ENCODE assay signal across 9 cellular contexts in genomic region chr18:62325806-62326645, GRCh38. TPM values are rescaled to one million over a fixed set of nuclear protein-coding genes. Genes with fewer than 3 reads are reported as not detected.
A peak's percentile ranks its signal among the peaks of the same experiment; 100 is the strongest.
DNase-seq lines count a peak whose midpoint lies in the region; ATAC-seq and TF ChIP-seq lines count a peak whose summit lies in the region.
"Had no signal": no experiment of that assay in that cellular context is flagged by ENCODE, and none has a peak within 500 bp of the region (broad histone marks: within the 10 kb centered on the region; RNA-seq: fewer than 3 reads in every experiment).

No MANE protein-coding gene starts in this region.

- 6 to 10% (median 8%) methylated on average over 27 to 45 of the region's 45 CpGs for WGBS in spleen, 5 donors

- no peak for TF ChIP-seq POLR2A in spleen (IDR thresholded peaks at IDR 0.05)

- H3K9me3 ChIP-seq in iPS-18a (ENCODE audit: control insufficient read depth, low read depth, low read length) (no peaks in the 10 kb centered on the region), spleen (no peaks in the 10 kb centered on the region)

- ATAC-seq in GM19438 (IDR thresholded peaks at IDR 0.05; ENCODE audit: low read depth, unreplicated experiment) (peak; percentile 23), GM18517 (IDR thresholded peaks at IDR 0.05; ENCODE audit: unreplicated experiment) (no peak)
- ATAC-seq in activated naive CD8-positive, alpha-beta T cell treated with anti-CD3 and anti-CD28 coated beads, Interleukin-2, amount 10 ng/mL, durations not matched to agents 7 days and 5 days (ENCODE audit: low read depth) = no peak

- H3K36me3 Mint-ChIP-seq in CD14-positive monocyte = peaks cover 13 to 22% of the 10 kb centered on the region in 2 donors
- H3K36me3 Mint-ChIP-seq in activated naive CD8-positive, alpha-beta T cell treated with anti-CD3 and anti-CD28 coated beads, Interleukin-2, amount 10 ng/mL, durations not matched to agents 7 days and 5 days = peaks cover 5% of the 10 kb centered on the region

- peak overlapping the region; percentile 50 for H3K9ac ChIP-seq in iPS-18a (ENCODE audit: low read length)

- H3K4me3 ChIP-seq in iPS-18a (ENCODE audit: low read length) = peak overlapping the region; percentile 74
- H3K4me3 ChIP-seq in spleen = peak overlapping the region; percentile 33 to 75 (median 51)

- POLR2A ChIA-PET in activated naive CD8-positive, alpha-beta T cell treated with anti-CD3 and anti-CD28 coated beads, Interleukin-2, amount 10 ng/mL, durations not matched to agents 7 days and 5 days (lab: Charles Lee) = interaction anchor here (0.6 to 1.8 kb wide), 2 partner anchors 95 to 326 kb away, joined by 3 to 8 read pairs; no protein-coding TSS in a partner anchor

- DNase-seq in CD14-positive monocyte (ENCODE audit: low spot score) (no peak), NCI-H2107 (lab: John Stamatoyannopoulos, UW) (peak; percentile 61), spleen (peak; percentile 79), anterior cingulate cortex (lab: John Stamatoyannopoulos, UW) (no peak)
- peak; percentile 53 for DNase-seq in activated naive CD8-positive, alpha-beta T cell treated with anti-CD3 and anti-CD28 coated beads, Interleukin-2, amount 10 ng/mL, durations not matched to agents 7 days and 5 days

- intact Hi-C loops in CD14-positive monocyte (cut with micrococcal nuclease) = no loop called here
- intact Hi-C loops in spleen (cut with DNase I; ENCODE audit: low total_unique reads) = no loop called here

- TF ChIP-seq CTCF in CD14-positive monocyte (IDR thresholded peaks at IDR 0.05) (no peak), spleen (IDR thresholded peaks at IDR 0.05 in 8 of 11, conservative IDR thresholded peaks at IDR 0.05 in 3 of 11) (no peak)

- peaks cover 56 to 84% (median 63%) of the 10 kb centered on the region in 3 donors for H3K27me3 Mint-ChIP-seq in CD14-positive monocyte (ENCODE audit: low read depth in 3 of 3)
- H3K27me3 Mint-ChIP-seq in activated naive CD8-positive, alpha-beta T cell treated with anti-CD3 and anti-CD28 coated beads, Interleukin-2, amount 10 ng/mL, durations not matched to agents 7 days and 5 days = peaks cover 53% of the 10 kb centered on the region

- H3K36me3 ChIP-seq in iPS-18a (ENCODE audit: control insufficient read depth, low read depth, low read length) = no peaks in the 10 kb centered on the region
- H3K36me3 ChIP-seq in spleen = no peaks in the 10 kb centered on the region

- H3K9me3 Mint-ChIP-seq in CD14-positive monocyte = peaks cover 0 to 6% (median 6%) of the 10 kb centered on the region in 7 donors
- no peaks in the 10 kb centered on the region for H3K9me3 Mint-ChIP-seq in activated naive CD8-positive, alpha-beta T cell treated with anti-CD3 and anti-CD28 coated beads, Interleukin-2, amount 10 ng/mL, durations not matched to agents 7 days and 5 days

- H3K4me1 ChIP-seq in iPS-18a (ENCODE audit: control insufficient read depth, low read depth, low read length) = peaks cover 57% of the 10 kb centered on the region
- peaks cover 17 to 66% (median 44%) of the 10 kb centered on the region in 6 donors for H3K4me1 ChIP-seq in spleen

- H3K4me1 Mint-ChIP-seq in CD14-positive monocyte = peaks cover 49% of the 10 kb centered on the region
- peaks cover 41% of the 10 kb centered on the region for H3K4me1 Mint-ChIP-seq in activated naive CD8-positive, alpha-beta T cell treated with anti-CD3 and anti-CD28 coated beads, Interleukin-2, amount 10 ng/mL, durations not matched to agents 7 days and 5 days

- H3K27ac Mint-ChIP-seq in CD14-positive monocyte = peak overlapping the region in 3 of 7 donors; percentile 18 to 75 (median 66)
- peak overlapping the region; percentile 8 for H3K27ac Mint-ChIP-seq in activated naive CD8-positive, alpha-beta T cell treated with anti-CD3 and anti-CD28 coated beads, Interleukin-2, amount 10 ng/mL, durations not matched to agents 7 days and 5 days

- H3K4me3 Mint-ChIP-seq in CD14-positive monocyte = peak overlapping the region; percentile 87 to 93
- H3K4me3 Mint-ChIP-seq in activated naive CD8-positive, alpha-beta T cell treated with anti-CD3 and anti-CD28 coated beads, Interleukin-2, amount 10 ng/mL, durations not matched to agents 7 days and 5 days = peak overlapping the region; percentile 89

- H3K27ac ChIP-seq in iPS-18a (ENCODE audit: low read length) = no peak overlapping the region
- no peak overlapping the region for H3K27ac ChIP-seq in spleen

- H3K27me3 ChIP-seq in iPS-18a (ENCODE audit: control insufficient read depth, insufficient read depth, low read length) = peaks cover 50% of the 10 kb centered on the region
- H3K27me3 ChIP-seq in spleen (replicated peaks in 1 of 7) = peaks cover 3 to 83% (median 44%) of the 10 kb centered on the region in 7 donors

RNA-seq across cellular contexts. Expression of gene TNFRSF11A, which starts 0.9 kb away (rescaled TPM):
- under 1 TPM; 0.05 to 0.67 TPM for polyA plus RNA-seq in CD14-positive monocyte
- total RNA-seq in activated naive CD8-positive, alpha-beta T cell treated with anti-CD3 and anti-CD28 coated beads, Interleukin-2, amount 10 ng/mL, durations not matched to agents 7 days and 5 days = 1 to 10 TPM; 7.5 to 8.0 TPM
- total RNA-seq in spleen = 10 to 100 TPM in 3 of 7 donors, 1 to 10 TPM in 4; 1.5 to 11.8 (median 6.4) TPM
- polyA plus RNA-seq in spleen = under 1 TPM; 0.29 to 0.57 (median 0.32) TPM
- total RNA-seq: myocyte had no signal

Comparison
In these comparisons a context has a peak if more than half of its experiments do, and no peak if none do; other contexts are left out.
1. DNase-seq: peak in NCI-H2107 (single experiment), activated naive CD8-positive, alpha-beta T cell treated with anti-CD3 and anti-CD28 coated beads, Interleukin-2, amount 10 ng/mL, durations not matched to agents 7 days and 5 days (single experiment) and spleen (single experiment); none in CD14-positive monocyte (single experiment) and anterior cingulate cortex (0 of 58).